ENCODE assay signal across 16 cellular contexts in genomic region chr22:42907404-42908081, GRCh38. TPM values are rescaled to one million over a fixed set of nuclear protein-coding genes. Genes with fewer than 3 reads are reported as not detected.
DNase-seq lines count a peak whose midpoint lies in the region; ATAC-seq and TF ChIP-seq lines count a peak whose summit lies in the region.
"Had no signal": no experiment of that assay in that cellular context is flagged by ENCODE, and none has a peak within 500 bp of the region (broad histone marks: within the 10 kb centered on the region; RNA-seq: fewer than 3 reads in every experiment).

No MANE protein-coding gene starts in this region.

- intact Hi-C loops in Right ventricle myocardium superior (cut with DNase I): no loop called here
- intact Hi-C loops in cardiac septum (cut with DNase I): loop anchor here (5.0 to 10.0 kb wide), 2 partner anchors 117 to 190 kb away; no protein-coding TSS in a partner anchor
- intact Hi-C loops in aorta (cut with DNase I): loop anchor here in 1 of 2 donors (5.0 to 10.0 kb wide), 3 partner anchors 35 to 107 kb away; partner anchors contain the start of gene PACSIN2
- intact Hi-C loops in adrenal gland (cut with DNase I): no loop called here

- in situ Hi-C loops in HAP-1 (cut with MboI; ENCODE audit: low sequenced_read_pairs): no loop called here

- H3K36me3 ChIP-seq in osteoblast (ENCODE audit: insufficient read depth, low read length): peaks cover 29% of the 10 kb centered on the region
- no peaks in the 10 kb centered on the region for H3K36me3 ChIP-seq in aorta (ENCODE audit: control insufficient read depth in 1 of 2, insufficient read depth in 2 of 2, low read length in 1 of 2)
- H3K36me3 ChIP-seq in HAP-1 (replicated peaks): no peaks in the 10 kb centered on the region; the same call in 1 of the 2 replicates
- H3K36me3 ChIP-seq in adrenal gland (replicated peaks in 1 of 2): peaks cover 0 to 29% of the 10 kb centered on the region in 2 donors

- TF ChIP-seq POLR2A in adrenal gland (IDR thresholded peaks at IDR 0.05): no peak

- no peak overlapping the region for H2AFZ ChIP-seq in osteoblast (ENCODE audit: low read length)

- no peaks in the 10 kb centered on the region for H3K9me3 ChIP-seq in osteoblast (ENCODE audit: low read depth, low read length)
- no peaks in the 10 kb centered on the region for H3K9me3 ChIP-seq in aorta (ENCODE audit: control insufficient read depth, low read length)
- no peaks in the 10 kb centered on the region for H3K9me3 ChIP-seq in HAP-1
- no peaks in the 10 kb centered on the region for H3K9me3 ChIP-seq in adrenal gland (replicated peaks in 1 of 3)

- H4K20me1 ChIP-seq in osteoblast (ENCODE audit: insufficient read depth, low read length): peaks cover 73% of the 10 kb centered on the region

- H3K4me3 ChIP-seq in osteoblast (ENCODE audit: insufficient read depth, low read length) (no peak overlapping the region), aorta (ENCODE audit: low read length in 2 of 2) (no peak overlapping the region), HAP-1 (no peak overlapping the region), adrenal gland (no peak overlapping the region)
- H3K4me3 ChIP-seq: SK-N-MC had no signal

- H3K27me3 ChIP-seq in osteoblast (ENCODE audit: insufficient read depth, low read length) (no peaks in the 10 kb centered on the region), aorta (ENCODE audit: control insufficient read depth in 1 of 2, insufficient read depth in 2 of 2, low read length in 1 of 2) (no peaks in the 10 kb centered on the region), HAP-1 (ENCODE audit: low read depth) (no peaks in the 10 kb centered on the region), adrenal gland (no peaks in the 10 kb centered on the region)

- no peaks in the 10 kb centered on the region for H3K4me1 ChIP-seq in osteoblast (ENCODE audit: insufficient read depth, low read length)
- peaks cover 0 to 7% of the 10 kb centered on the region in 2 donors for H3K4me1 ChIP-seq in aorta (ENCODE audit: control insufficient read depth in 1 of 2, insufficient read depth in 2 of 2, low read length in 2 of 2)
- H3K4me1 ChIP-seq in HAP-1: no peaks in the 10 kb centered on the region
- peaks cover 0 to 40% of the 10 kb centered on the region in 2 donors for H3K4me1 ChIP-seq in adrenal gland (replicated peaks in 1 of 2)

- no peak overlapping the region for H3K27ac ChIP-seq in osteoblast (ENCODE audit: low read depth, low read length)
- H3K27ac ChIP-seq in aorta (ENCODE audit: low read depth in 1 of 2, low read length in 2 of 2): peak overlapping the region; percentile 53 to 69
- peak overlapping the region in 2 of 5 donors; percentile 19 to 47 for H3K27ac ChIP-seq in adrenal gland
- H3K27ac ChIP-seq: SK-N-MC had no signal

- no peak overlapping the region for H3K4me2 ChIP-seq in osteoblast (ENCODE audit: insufficient read depth, low read length)

- peaks cover 65% of the 10 kb centered on the region for H3K79me2 ChIP-seq in osteoblast (ENCODE audit: insufficient read depth, low read length)

- DNase-seq in Right ventricle myocardium superior: no peak
- DNase-seq in cardiac septum (ENCODE audit: low spot score): no peak
- DNase-seq in fibroblast of peridontal ligament (ENCODE audit: extremely low read depth): peak; percentile 20
- peak; percentile 48 for DNase-seq in osteoblast (ENCODE audit: insufficient read length, low spot score, missing footprints)
- DNase-seq in aorta: no peak
- no peak for DNase-seq in HAP-1 (ENCODE audit: low spot score in 2 of 2)
- DNase-seq in adrenal gland: no peak
- DNase-seq: activated CD8-positive, alpha-beta memory T cell treated with anti-CD3 and anti-CD28 coated beads for 24 hours; activated effector memory CD4-positive, alpha-beta T cell treated with anti-CD3 and anti-CD28 coated beads, Interleukin-2, amount 50 U/mL, for 16 hours; CD4-positive, alpha-beta memory T cell; mesendoderm; NCI-H1092; stimulated activated CD4-positive, alpha-beta T cell treated with anti-CD3 and anti-CD28 coated beads, Interleukin-1b, Interleukin-23, amount 100 ng/mL, for 48 hours; stimulated activated CD8-positive, alpha-beta memory T cell treated with anti-CD3 and anti-CD28 coated beads, Interleukin-4, amount 100 ng/mL, for 48 hours had no signal

- ATAC-seq in Right ventricle myocardium superior (ENCODE audit: poor library complexity) (peak; percentile 1), aorta (ENCODE audit: low FRiP score) (peak; percentile 27), GM21447 (IDR thresholded peaks at IDR 0.05; ENCODE audit: unreplicated experiment) (no peak)

- no peak for TF ChIP-seq CTCF in osteoblast (IDR thresholded peaks at IDR 0.05; ENCODE audit: extremely low read depth, low read depth, low read length)
- no peak for TF ChIP-seq CTCF in adrenal gland (IDR thresholded peaks at IDR 0.05)

- WGBS in aorta, 2 donors: 71 to 74% methylated on average over 22 of the region's 22 CpGs
- WGBS in adrenal gland, 4 donors: 84 to 92% (median 89%) methylated on average over 13 to 22 of the region's 22 CpGs

RNA-seq across cellular contexts. Expression of gene ARFGAP3, which starts 50.5 kb away (rescaled TPM):
- 22.4 TPM for total RNA-seq in Right ventricle myocardium superior
- total RNA-seq in cardiac septum: 32.5 TPM
- total RNA-seq in osteoblast: 90.5 and 91.6 TPM in 2 replicates
- total RNA-seq in aorta: 10 to 100 TPM; 45.9 to 60.5 TPM
- 10 to 100 TPM; 40.1 to 43.7 TPM for polyA plus RNA-seq in aorta
- total RNA-seq in adrenal gland: 100 to 1,000 TPM in 7 of 8 donors, 10 to 100 TPM in 1; 98.9 to 183 (median 118) TPM
- polyA plus RNA-seq in adrenal gland: 100 to 1,000 TPM in 1 of 3 donors, 10 to 100 TPM in 2; 48.7 to 268 (median 71.7) TPM

Comparison
In these comparisons a context has a peak if more than half of its experiments do, and no peak if none do; other contexts are left out.
1. DNase-seq: peak in fibroblast of peridontal ligament (single experiment) and osteoblast (single experiment); none in Right ventricle myocardium superior (single experiment), cardiac septum (single experiment), aorta (0 of 2), HAP-1 (0 of 2) and adrenal gland (0 of 7).